ENCODE assay signal across 18 cellular contexts in the genomic region with DNA sequence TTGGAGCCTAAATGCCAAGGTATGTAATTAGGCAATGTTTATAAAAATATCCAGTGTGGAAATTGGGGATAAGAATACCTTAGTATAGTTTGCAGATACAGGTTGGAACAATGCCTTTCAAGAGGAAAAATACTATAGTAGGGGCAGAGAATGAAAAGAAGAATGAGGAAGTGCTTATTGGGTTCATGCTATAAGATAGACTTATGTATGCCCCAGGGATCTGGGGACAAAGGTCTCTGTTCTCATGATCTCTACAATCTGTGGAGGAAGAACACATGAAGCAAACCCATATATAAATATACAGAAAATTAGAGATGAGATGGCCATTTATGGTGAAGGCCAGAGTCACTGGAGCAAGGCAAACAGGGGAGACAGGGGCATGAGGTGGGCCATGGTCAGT.
DNase-seq lines count a peak whose midpoint lies in the region; ATAC-seq, FAIRE-seq and TF ChIP-seq lines count a peak whose summit lies in the region.
"Had no signal": no experiment of that assay in that cellular context is flagged by ENCODE, and none has a peak within 500 bp of the region (broad histone marks: within the 10 kb centered on the region; RNA-seq: fewer than 3 reads in every experiment).

No MANE protein-coding gene starts in this region.

- H3K56ac ChIP-seq in mesendoderm (ENCODE audit: low read length): no peak overlapping the region

- H3K4me2 ChIP-seq in K562 (ENCODE audit: insufficient read depth, low read length) (no peak overlapping the region), mesendoderm (ENCODE audit: low read length) (no peak overlapping the region)
- H3K4me2 ChIP-seq: GM23338 had no signal

- FAIRE-seq in A204.1 (lab: Jason Lieb, UNC) (peak; percentile 16), K562 (lab: Jason Lieb, UNC) (no peak)
- FAIRE-seq: GM12892, GM18507 had no signal

- H3K4me1 ChIP-seq in K562 (replicated peaks in 1 of 2; ENCODE audit: control insufficient read depth in 2 of 2, insufficient read depth in 2 of 2, low read length in 2 of 2): no peaks in the 10 kb centered on the region
- peaks cover 2% of the 10 kb centered on the region for H3K4me1 ChIP-seq in mesendoderm (ENCODE audit: control insufficient read depth, low read depth, low read length)
- no peaks in the 10 kb centered on the region for H3K4me1 ChIP-seq in HAP-1
- H3K4me1 ChIP-seq: BE2C had no signal

- H2BK5ac ChIP-seq in mesendoderm (ENCODE audit: low read length): no peak overlapping the region

- H3K36me3 ChIP-seq in K562 (ENCODE audit: control insufficient read depth, insufficient read depth, low read length) (no peaks in the 10 kb centered on the region), mesendoderm (ENCODE audit: control insufficient read depth, insufficient read depth, low read length) (no peaks in the 10 kb centered on the region), HAP-1 (replicated peaks) (no peaks in the 10 kb centered on the region)
- H3K36me3 ChIP-seq: BE2C had no signal

- TF ChIP-seq CTCF in K562 (IDR thresholded peaks at IDR 0.05 in 2 of 3, conservative IDR thresholded peaks at IDR 0.05 in 1 of 3; ENCODE audit: insufficient read depth in 2 of 3, low read depth in 1 of 3, low read length in 3 of 3): no peak

- peak; percentile 26 for DNase-seq in MV-4-11 (lab: John Stamatoyannopoulos, UW)
- no peak for DNase-seq in K562 (ENCODE audit: extremely low read depth in 1 of 4, low spot score in 3 of 4)
- DNase-seq in mesendoderm: no peak
- DNase-seq in HAP-1 (ENCODE audit: low spot score in 2 of 2): no peak
- DNase-seq in NCI-H2196 treated with DMSO at 0.1 percent for 48 hours (lab: John Stamatoyannopoulos, UW; ENCODE audit: unreplicated experiment): no peak
- DNase-seq: ACHN; BE2C; CD4-positive, alpha-beta T cell; DMS153; DMS79; GDM1 had no signal

- no peak for TF ChIP-seq RAD21 in K562 (CRISPR knock-in tag; conservative IDR thresholded peaks at IDR 0.05 in 1 of 2, IDR thresholded peaks at IDR 0.05 in 1 of 2)

- H2BK15ac ChIP-seq in mesendoderm (replicated peaks; ENCODE audit: low read depth): no peak overlapping the region

- no peak overlapping the region for H2AFZ ChIP-seq in K562 (ENCODE audit: low read depth, low read length)
- H2AFZ ChIP-seq: GM23338 had no signal

- no peak overlapping the region for H3K4me3 ChIP-seq in K562
- H3K4me3 ChIP-seq in mesendoderm (ENCODE audit: low read length): no peak overlapping the region
- H3K4me3 ChIP-seq in HAP-1: no peak overlapping the region
- H3K4me3 ChIP-seq: GM23338 had no signal

- no peak for TF ChIP-seq EP300 in K562 (IDR thresholded peaks at IDR 0.05; ENCODE audit: low read length)

- no peaks in the 10 kb centered on the region for H3K9me1 ChIP-seq in K562 (ENCODE audit: control insufficient read depth, insufficient read depth, low read length)

- H4K8ac ChIP-seq in mesendoderm (ENCODE audit: low read depth, low read length): no peak overlapping the region

- H2AK5ac ChIP-seq in mesendoderm (ENCODE audit: low read length): no peak overlapping the region

- no peaks in the 10 kb centered on the region for H4K20me1 ChIP-seq in K562 (replicated peaks; ENCODE audit: control insufficient read depth, insufficient read depth, low read length)

- peak overlapping the region; percentile 75 for H3K18ac ChIP-seq in mesendoderm (ENCODE audit: low read length)

- in situ Hi-C loops in K562 (cut with MboI): no loop called here
- in situ Hi-C loops in HAP-1 (cut with MboI; ENCODE audit: low sequenced_read_pairs): no loop called here

- BruUV-seq in K562 (replicated peaks; lab: Mats Ljungman, UMichigan): no TSS peak

- TF ChIP-seq POLR2A in K562 (conservative IDR thresholded peaks at IDR 0.05): no peak

- no peak overlapping the region for H2BK120ac ChIP-seq in mesendoderm (ENCODE audit: low read depth, low read length)

- ATAC-seq in K562: no peak
- ATAC-seq in HG02884 (IDR thresholded peaks at IDR 0.05; ENCODE audit: unreplicated experiment): no peak
- ATAC-seq: GM23338 had no signal

- H3K27me3 ChIP-seq in K562 (ENCODE audit: control insufficient read depth in 2 of 2, insufficient read depth in 2 of 2, low read length in 2 of 2) (peaks cover 0 to 8% of the 10 kb centered on the region in 2 experiments; a peak in 4 of 5 replicates), mesendoderm (ENCODE audit: insufficient read depth, low read length, poor library complexity) (no peaks in the 10 kb centered on the region), HAP-1 (ENCODE audit: low read depth) (peaks cover 5% of the 10 kb centered on the region; the same call in 1 of the 2 replicates)
- H3K27me3 ChIP-seq: BE2C had no signal

- intact Hi-C loops in K562 (cut with micrococcal nuclease): no loop called here

- H3K27ac ChIP-seq in K562 (ENCODE audit: extremely low read depth, low read depth, low read length): no peak overlapping the region
- no peak overlapping the region for H3K27ac ChIP-seq in mesendoderm (ENCODE audit: low read depth, low read length)
- H3K27ac ChIP-seq: C4-2B, HL-60 had no signal

- no peak overlapping the region for H3K4ac ChIP-seq in mesendoderm (ENCODE audit: low read depth, low read length)

- no peak overlapping the region for H3K23ac ChIP-seq in mesendoderm (ENCODE audit: low read length)

- CTCF ChIA-PET in K562 (lab: Yijun Ruan, JAX; ENCODE audit: low intra/inter-chr PET ratio): no interaction called here

- H3K79me2 ChIP-seq in K562 (ENCODE audit: control insufficient read depth, insufficient read depth, low read length) (no peaks in the 10 kb centered on the region), mesendoderm (ENCODE audit: control insufficient read depth, insufficient read depth, low read length) (no peaks in the 10 kb centered on the region)

- POLR2A ChIA-PET in K562 (lab: Yijun Ruan, JAX): no interaction called here

- H3K9me3 ChIP-seq in K562 (replicated peaks; ENCODE audit: control insufficient read depth, insufficient read depth, low read depth, low read length) (no peaks in the 10 kb centered on the region), HAP-1 (no peaks in the 10 kb centered on the region)
- H3K9me3 ChIP-seq: BE2C had no signal

- H3K79me1 ChIP-seq in mesendoderm (ENCODE audit: low read length): no peaks in the 10 kb centered on the region

- H3K9ac ChIP-seq in K562 (ENCODE audit: insufficient read depth in 1 of 2, low read depth in 2 of 2, low read length in 2 of 2): no peak overlapping the region
- H3K9ac ChIP-seq in mesendoderm (ENCODE audit: low read length): no peak overlapping the region

- no peak overlapping the region for H4K5ac ChIP-seq in mesendoderm (ENCODE audit: low read length)

TF ChIP-seq in K562, 482 proteins besides CTCF, POLR2A, EP300 and RAD21:
- no peak for TF ChIP-seq ESRRA (IDR thresholded peaks at IDR 0.05; ENCODE audit: borderline replicate concordance, low read depth)
- TF ChIP-seq MAZ (CRISPR knock-in tag; conservative IDR thresholded peaks at IDR 0.05 in 1 of 2, IDR thresholded peaks at IDR 0.05 in 1 of 2): no peak
- no peak for TF ChIP-seq BMI1 (IDR thresholded peaks at IDR 0.05; ENCODE audit: low read length)
- no peak for TF ChIP-seq HMG20B (CRISPR knock-in tag; IDR thresholded peaks at IDR 0.05)
- TF ChIP-seq XRCC5 (IDR thresholded peaks at IDR 0.05; ENCODE audit: low read depth, low read length): no peak
- TF ChIP-seq, protein P1, sequence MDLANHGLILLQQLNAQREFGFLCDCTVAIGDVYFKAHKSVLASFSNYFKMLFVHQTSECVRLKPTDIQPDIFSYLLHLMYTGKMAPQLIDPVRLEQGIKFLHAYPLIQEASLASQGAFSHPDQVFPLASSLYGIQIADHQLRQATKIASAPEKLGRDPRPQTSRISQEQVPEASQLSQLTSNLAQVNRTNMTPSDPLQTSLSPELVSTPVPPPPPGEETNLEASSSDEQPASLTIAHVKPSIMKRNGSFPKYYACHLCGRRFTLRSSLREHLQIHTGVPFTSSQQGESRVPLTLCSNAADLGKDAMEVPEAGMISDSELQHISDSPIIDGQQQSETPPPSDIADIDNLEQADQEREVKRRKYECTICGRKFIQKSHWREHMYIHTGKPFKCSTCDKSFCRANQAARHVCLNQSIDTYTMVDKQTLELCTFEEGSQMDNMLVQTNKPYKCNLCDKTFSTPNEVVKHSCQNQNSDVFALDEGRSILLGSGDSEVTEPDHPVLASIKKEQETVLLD (IDR thresholded peaks at IDR 0.05): no peak
- TF ChIP-seq SPI1 (IDR thresholded peaks at IDR 0.05; ENCODE audit: borderline replicate concordance, low read depth, low read length): peak; percentile 58; the same call in 1 of the 2 replicates
TF ChIP-seq in K562: peak in this region for 1.
